In genomic region chr4:8398347-8398746, GRCh38 we compare ENCODE assay signal across 20 cellular contexts. TPM values are rescaled to one million over a fixed set of nuclear protein-coding genes. Genes with fewer than 3 reads are reported as not detected.
A peak's percentile ranks its signal among the peaks of the same experiment; 100 is the strongest.
DNase-seq lines count a peak whose midpoint lies in the region; ATAC-seq, FAIRE-seq and TF ChIP-seq lines count a peak whose summit lies in the region.
"Had no signal": no experiment of that assay in that cellular context is flagged by ENCODE, and none has a peak within 500 bp of the region (broad histone marks: within the 10 kb centered on the region; RNA-seq: fewer than 3 reads in every experiment).

No MANE protein-coding gene starts in this region.

- H4K20me1 ChIP-seq in DOHH2 (ENCODE audit: control insufficient read depth, insufficient read depth, low read depth, low read length): no peaks in the 10 kb centered on the region

- H3F3A ChIP-seq in DOHH2 (ENCODE audit: control insufficient read depth, insufficient read depth): peaks cover 11% of the 10 kb centered on the region; the same call in 1 of the 2 replicates

- H3K4me1 Mint-ChIP-seq in activated T-cell treated with anti-CD3 and anti-CD28 coated beads, Interleukin-2, amount 50 U/mL, for 24 hours (ENCODE audit: low read depth): peaks cover 5% of the 10 kb centered on the region
- H3K4me1 Mint-ChIP-seq in activated T-cell treated with anti-CD3 and anti-CD28 coated beads, Interleukin-2, amount 50 U/mL, for 4 hours (ENCODE audit: low read depth): no peaks in the 10 kb centered on the region
- H3K4me1 Mint-ChIP-seq in neural crest cell: peaks cover 28% of the 10 kb centered on the region

- no peaks in the 10 kb centered on the region for H3K9me3 Mint-ChIP-seq in activated T-cell treated with anti-CD3 and anti-CD28 coated beads, Interleukin-2, amount 50 U/mL, for 24 hours
- no peaks in the 10 kb centered on the region for H3K9me3 Mint-ChIP-seq in activated T-cell treated with anti-CD3 and anti-CD28 coated beads, Interleukin-2, amount 50 U/mL, for 4 hours
- H3K9me3 Mint-ChIP-seq in neural crest cell: no peaks in the 10 kb centered on the region

- WGBS in small intestine, 3 donors: 91 to 98% (median 93%) methylated on average over 9 of the region's 9 CpGs

- no peak for DNase-seq in activated T-cell treated with anti-CD3 and anti-CD28 coated beads, Interleukin-2, amount 50 U/mL, for 24 hours
- no peak for DNase-seq in activated T-cell treated with anti-CD3 and anti-CD28 coated beads, Interleukin-2, amount 50 U/mL, for 4 hours
- DNase-seq in NB4 (ENCODE audit: low read depth) (peak; percentile 81), neural crest cell (ENCODE audit: low read depth, low spot score) (no peak), NCI-H2196 treated with DMSO at 0.1 percent for 48 hours (lab: John Stamatoyannopoulos, UW; ENCODE audit: unreplicated experiment) (no peak), small intestine (no peak)
- no peak for DNase-seq in activated CD8-positive, alpha-beta memory T cell treated with anti-CD3 and anti-CD28 coated beads for 24 hours
- DNase-seq: DMS79 treated with DMSO at 0.1 percent for 48 hours; Karpas-422; NCI-H1105; NCI-H1694; NCI-H2081 treated with DMSO at 0.1 percent for 48 hours; NCI-H510A; NCI-H748 treated with DMSO at 0.1 percent for 48 hours; NK-92 treated with Interleukin-12 subunit alpha and Interleukin-12 subunit beta, amount 100 ng/mL, for 24 hours; OCI-M1; SHP77 treated with DMSO at 0.1 percent for 48 hours; SK-N-SH had no signal

- H3K27me3 ChIP-seq in DOHH2 (ENCODE audit: control insufficient read depth, low read length): no peaks in the 10 kb centered on the region
- no peaks in the 10 kb centered on the region for H3K27me3 ChIP-seq in small intestine (ENCODE audit: control insufficient read depth in 2 of 2, insufficient read depth in 2 of 2, low read length in 2 of 2)

- no peaks in the 10 kb centered on the region for H3K79me2 ChIP-seq in DOHH2 (ENCODE audit: control insufficient read depth, low read length)

- TF ChIP-seq POLR2A in NB4 (IDR thresholded peaks at IDR 0.05; ENCODE audit: extremely low read depth, insufficient read length): no peak

- no peaks in the 10 kb centered on the region for H3K27me3 Mint-ChIP-seq in activated T-cell treated with anti-CD3 and anti-CD28 coated beads, Interleukin-2, amount 50 U/mL, for 24 hours
- H3K27me3 Mint-ChIP-seq in activated T-cell treated with anti-CD3 and anti-CD28 coated beads, Interleukin-2, amount 50 U/mL, for 4 hours (ENCODE audit: low read depth): no peaks in the 10 kb centered on the region
- peaks cover 4% of the 10 kb centered on the region for H3K27me3 Mint-ChIP-seq in neural crest cell (ENCODE audit: low read depth)

- H3K4me1 ChIP-seq in DOHH2 (ENCODE audit: control insufficient read depth, low read length): peaks cover 77% of the 10 kb centered on the region
- H3K4me1 ChIP-seq in small intestine (ENCODE audit: control insufficient read depth in 2 of 2, insufficient read depth in 1 of 2, low read depth in 1 of 2, low read length in 1 of 2): no peaks in the 10 kb centered on the region

- no peak overlapping the region for H3K4me3 Mint-ChIP-seq in activated T-cell treated with anti-CD3 and anti-CD28 coated beads, Interleukin-2, amount 50 U/mL, for 24 hours
- H3K4me3 Mint-ChIP-seq in activated T-cell treated with anti-CD3 and anti-CD28 coated beads, Interleukin-2, amount 50 U/mL, for 4 hours: no peak overlapping the region
- H3K4me3 Mint-ChIP-seq in neural crest cell: no peak overlapping the region

- TF ChIP-seq CTCF in DOHH2 (IDR thresholded peaks at IDR 0.05; ENCODE audit: low read depth, low read length, poor library complexity, severe bottlenecking): no peak
- no peak for TF ChIP-seq CTCF in NB4 (IDR thresholded peaks at IDR 0.05; ENCODE audit: low read depth, low read length)
- no peak for TF ChIP-seq CTCF in neural crest cell (conservative IDR thresholded peaks at IDR 0.05)

- peaks cover 11% of the 10 kb centered on the region; the same call in 1 of the 2 replicates for H3K36me3 ChIP-seq in DOHH2 (ENCODE audit: control insufficient read depth, low read length)
- peaks cover 2 to 7% of the 10 kb centered on the region in 2 donors for H3K36me3 ChIP-seq in small intestine (ENCODE audit: control insufficient read depth in 2 of 2, insufficient read depth in 2 of 2, low read length in 2 of 2)

- H3K36me3 Mint-ChIP-seq in activated T-cell treated with anti-CD3 and anti-CD28 coated beads, Interleukin-2, amount 50 U/mL, for 24 hours (ENCODE audit: low read depth): peaks cover 65% of the 10 kb centered on the region
- peaks cover 25% of the 10 kb centered on the region for H3K36me3 Mint-ChIP-seq in activated T-cell treated with anti-CD3 and anti-CD28 coated beads, Interleukin-2, amount 50 U/mL, for 4 hours (ENCODE audit: insufficient read depth)
- peaks cover 5% of the 10 kb centered on the region for H3K36me3 Mint-ChIP-seq in neural crest cell (ENCODE audit: low read depth)

- H3K9me3 ChIP-seq in DOHH2 (ENCODE audit: control insufficient read depth, insufficient read depth, low read length) (no peaks in the 10 kb centered on the region), small intestine (ENCODE audit: control insufficient read depth, low read depth) (no peaks in the 10 kb centered on the region)
- H3K9me3 ChIP-seq: SK-N-SH had no signal

- ATAC-seq in activated T-cell treated with anti-CD3 and anti-CD28 coated beads, Interleukin-2, amount 50 U/mL, for 4 hours: no peak

- H3K27ac ChIP-seq in DOHH2 (ENCODE audit: low read depth, low read length) (peak overlapping the region; percentile 71), small intestine (ENCODE audit: low read depth in 1 of 2, low read length in 1 of 2) (no peak overlapping the region)

- no peaks in the 10 kb centered on the region for H3K9me2 ChIP-seq in DOHH2 (replicated peaks; ENCODE audit: control insufficient read depth, low read length)
- H3K9me2 ChIP-seq: SK-N-SH had no signal

- peak overlapping the region; percentile 56 for H3K4me3 ChIP-seq in DOHH2 (ENCODE audit: low read length)
- H3K4me3 ChIP-seq in NB4 (ENCODE audit: low read depth, low read length): no peak overlapping the region
- no peak overlapping the region for H3K4me3 ChIP-seq in small intestine (ENCODE audit: low read depth in 1 of 2, low read length in 2 of 2)

- H3K4me2 ChIP-seq in DOHH2 (ENCODE audit: low read length): peak overlapping the region; percentile 68
- H3K4me2 ChIP-seq: SK-N-SH had no signal

- no peak for FAIRE-seq in small intestine (lab: Jason Lieb, UNC)
- FAIRE-seq: A204.1 had no signal

- peak overlapping the region; percentile 24 for H3K27ac Mint-ChIP-seq in activated T-cell treated with anti-CD3 and anti-CD28 coated beads, Interleukin-2, amount 50 U/mL, for 24 hours
- H3K27ac Mint-ChIP-seq in neural crest cell (ENCODE audit: unreplicated experiment): peak overlapping the region; percentile 81

RNA-seq across cellular contexts. Expression of gene ACOX3, which starts 42.2 kb away (rescaled TPM):
- 10 to 100 TPM; 20.1 to 35.8 (median 20.6) TPM for total RNA-seq in activated T-cell treated with anti-CD3 and anti-CD28 coated beads, Interleukin-2, amount 50 U/mL, for 4 hours
- 16.6 and 24.6 TPM in 2 replicates for total RNA-seq in neural crest cell
- 10 to 100 TPM; 15.2 to 31.1 (median 29.5) TPM for polyA plus RNA-seq in small intestine

RNA-seq across cellular contexts. Expression of gene TRMT44, which starts 42.2 kb away (rescaled TPM):
- total RNA-seq in activated T-cell treated with anti-CD3 and anti-CD28 coated beads, Interleukin-2, amount 50 U/mL, for 4 hours: 10 to 100 TPM; 35.7 to 41.5 (median 41.0) TPM
- 20.1 and 24.7 TPM in 2 replicates for total RNA-seq in neural crest cell
- 1 to 10 TPM; 4.7 to 5.3 (median 5.1) TPM for polyA plus RNA-seq in small intestine
